In genomic region chr1:9891207-9891606, GRCh38 we compare ENCODE assay signal across 9 cellular contexts. TPM values are rescaled to one million over a fixed set of nuclear protein-coding genes. Genes with fewer than 3 reads are reported as not detected.
DNase-seq lines count a peak whose midpoint lies in the region; ATAC-seq and TF ChIP-seq lines count a peak whose summit lies in the region.
"Had no signal": no experiment of that assay in that cellular context is flagged by ENCODE, and none has a peak within 500 bp of the region (broad histone marks: within the 10 kb centered on the region; RNA-seq: fewer than 3 reads in every experiment).

No MANE protein-coding gene starts in this region.

- H3K27me3 ChIP-seq in right atrium auricular region (no peaks in the 10 kb centered on the region), upper lobe of left lung (no peaks in the 10 kb centered on the region), tibial artery (no peaks in the 10 kb centered on the region)

- TF ChIP-seq EP300 in upper lobe of left lung (IDR thresholded peaks at IDR 0.05) = no peak

- TF ChIP-seq CTCF in right atrium auricular region (IDR thresholded peaks at IDR 0.05) (no peak), upper lobe of left lung (IDR thresholded peaks at IDR 0.05) (no peak), tibial artery (IDR thresholded peaks at IDR 0.05) (no peak)

- H3K27ac ChIP-seq in SK-N-MC = 0 out of 2 replicates have a peak overlapping the region, but pooled peaks have one; percentile 25
- H3K27ac ChIP-seq in right atrium auricular region = peak overlapping the region; percentile 17 to 76
- peak overlapping the region in 3 of 4 donors; percentile 1 to 84 (median 36) for H3K27ac ChIP-seq in upper lobe of left lung
- no peak overlapping the region for H3K27ac ChIP-seq in tibial artery
- H3K27ac ChIP-seq: 22Rv1 had no signal

- peaks cover 0 to 56% of the 10 kb centered on the region in 2 donors for H3K4me1 ChIP-seq in right atrium auricular region
- peaks cover 37 to 59% (median 47%) of the 10 kb centered on the region in 4 donors for H3K4me1 ChIP-seq in upper lobe of left lung
- peaks cover 0 to 9% (median 3%) of the 10 kb centered on the region in 4 donors for H3K4me1 ChIP-seq in tibial artery

- no peak overlapping the region for H3K9ac ChIP-seq in SK-N-MC (ENCODE audit: insufficient read length)

- H3K9me3 ChIP-seq in SK-N-MC (ENCODE audit: low read depth, low read length) (no peaks in the 10 kb centered on the region), right atrium auricular region (no peaks in the 10 kb centered on the region), upper lobe of left lung (no peaks in the 10 kb centered on the region), tibial artery (no peaks in the 10 kb centered on the region)

- intact Hi-C loops in tibial artery (cut with DNase I; ENCODE audit: low total_unique reads) = no loop called here

- no peak for ATAC-seq in upper lobe of left lung (ENCODE audit: low FRiP score in 2 of 2)
- no peak for ATAC-seq in GM18870 (IDR thresholded peaks at IDR 0.05; ENCODE audit: unreplicated experiment)

- peak; percentile 34 for DNase-seq in DMS 273 (lab: John Stamatoyannopoulos, UW; ENCODE audit: unreplicated experiment)
- DNase-seq in DMS 273 treated with DMSO at 0.1 percent for 48 hours (lab: John Stamatoyannopoulos, UW) = no peak
- DNase-seq in SK-N-MC (ENCODE audit: low read depth, low spot score) = no peak
- DNase-seq in right atrium auricular region (ENCODE audit: low spot score) = no peak
- no peak for DNase-seq in upper lobe of left lung
- DNase-seq in activated CD4-positive, alpha-beta T cell treated with anti-CD3 and anti-CD28 coated beads for 1 hour = no peak
- DNase-seq in tibial artery = no peak

- TF ChIP-seq POLR2A in upper lobe of left lung (IDR thresholded peaks at IDR 0.05) = no peak

- no peaks in the 10 kb centered on the region for H3K36me3 ChIP-seq in SK-N-MC (ENCODE audit: insufficient read depth, low read length)
- H3K36me3 ChIP-seq in right atrium auricular region = no peaks in the 10 kb centered on the region
- peaks cover 0 to 6% (median 4%) of the 10 kb centered on the region in 4 donors for H3K36me3 ChIP-seq in upper lobe of left lung
- H3K36me3 ChIP-seq in tibial artery = peaks cover 0 to 9% (median 6%) of the 10 kb centered on the region in 3 donors

- WGBS in upper lobe of left lung, 2 donors = 69 to 75% methylated on average over 5 of the region's 5 CpGs

- 0 out of 2 replicates have a peak overlapping the region, but pooled peaks have one; percentile 30 for H3K4me3 ChIP-seq in SK-N-MC
- no peak overlapping the region for H3K4me3 ChIP-seq in right atrium auricular region
- H3K4me3 ChIP-seq in upper lobe of left lung = no peak overlapping the region
- H3K4me3 ChIP-seq in tibial artery = no peak overlapping the region

RNA-seq across cellular contexts. Expression of gene CTNNBIP1, which starts 18.9 kb away (rescaled TPM):
- 10 to 100 TPM; 22.3 to 31.9 TPM for total RNA-seq in right atrium auricular region
- 10 to 100 TPM; 39.8 to 85.8 (median 73.1) TPM for total RNA-seq in upper lobe of left lung

RNA-seq across cellular contexts. Expression of gene LZIC, which starts 52.0 kb away (rescaled TPM):
- total RNA-seq in right atrium auricular region (10 to 100 TPM; 25.0 to 32.1 TPM), upper lobe of left lung (10 to 100 TPM in 5 of 6 donors, 1 to 10 TPM in 1; 9.4 to 28.7 (median 19.4) TPM)

RNA-seq across cellular contexts. Expression of gene NMNAT1, which starts 52.1 kb away (rescaled TPM):
- 10 to 100 TPM; 10.0 to 13.9 TPM for total RNA-seq in right atrium auricular region
- total RNA-seq in upper lobe of left lung = 10 to 100 TPM in 3 of 6 donors, 1 to 10 TPM in 3; 4.6 to 13.6 (median 8.5) TPM

Comparison
In these comparisons a context has a peak if more than half of its experiments do, and no peak if none do; other contexts are left out.
1. H3K27ac ChIP-seq: peak in SK-N-MC (single experiment), right atrium auricular region (2 of 2) and upper lobe of left lung (3 of 4); none in tibial artery (0 of 2).